In the genomic region with DNA sequence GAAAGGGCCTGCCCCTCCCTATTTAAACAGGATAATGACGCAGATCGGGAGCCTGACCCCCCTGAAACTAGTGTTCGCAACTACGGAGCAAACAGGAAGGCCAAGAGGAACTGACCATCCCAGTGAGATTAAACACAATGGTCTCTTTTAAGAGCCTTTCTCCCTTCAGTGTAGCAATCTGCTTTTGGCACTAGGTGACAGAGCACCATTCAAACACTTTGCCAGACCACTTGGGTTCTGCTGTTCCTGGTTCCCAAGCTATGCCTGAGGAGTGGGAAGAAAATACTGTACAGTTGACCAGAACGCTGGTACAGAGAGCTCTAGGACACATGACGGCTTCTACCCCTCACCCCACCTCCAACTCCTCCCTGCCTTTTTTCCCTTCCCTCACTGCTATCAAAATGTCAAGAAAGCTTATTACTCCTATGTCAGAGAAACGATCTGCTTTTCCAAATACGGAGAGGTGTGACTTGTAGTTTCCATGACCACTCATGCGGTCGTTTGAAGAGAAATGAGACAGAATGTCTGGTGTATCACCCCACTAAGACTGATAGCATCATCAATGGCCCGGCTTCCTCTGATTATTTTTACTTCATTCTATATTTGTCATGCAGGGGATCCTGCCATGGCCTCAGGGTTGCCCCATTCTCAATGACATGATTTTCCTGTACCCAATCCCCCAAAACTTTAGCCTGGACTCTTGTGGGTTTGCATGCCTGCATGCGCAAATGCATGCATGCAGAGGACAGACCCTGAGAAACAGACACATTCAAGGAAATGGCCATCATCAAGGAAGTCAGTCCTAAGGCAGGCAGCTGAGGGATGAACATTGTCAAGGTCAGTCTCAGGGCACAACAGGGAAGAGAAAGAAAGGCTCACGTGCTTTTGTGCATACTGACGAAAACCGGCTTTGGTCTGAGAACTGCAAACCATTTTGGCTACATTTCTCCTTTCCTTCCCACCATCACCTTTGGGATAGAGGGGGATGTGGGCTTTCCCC, we compare ENCODE assay signal across 10 cellular contexts. TPM values are rescaled to one million over a fixed set of nuclear protein-coding genes. Genes with fewer than 3 reads are reported as not detected.
A peak's percentile ranks its signal among the peaks of the same experiment; 100 is the strongest.
DNase-seq lines count a peak whose midpoint lies in the region; ATAC-seq and TF ChIP-seq lines count a peak whose summit lies in the region.
"Had no signal": no experiment of that assay in that cellular context is flagged by ENCODE, and none has a peak within 500 bp of the region (broad histone marks: within the 10 kb centered on the region; RNA-seq: fewer than 3 reads in every experiment).

No MANE protein-coding gene starts in this region.

- H3K36me3 Mint-ChIP-seq in natural killer cell treated with Interleukin-12 subunit alpha and Interleukin-12 subunit beta and Interleukin-15 and Interleukin-18, amount 100 ng/mL, for 72 hours, result peaks cover 31% of the 10 kb centered on the region

- H3K27me3 ChIP-seq in upper lobe of right lung, result no peaks in the 10 kb centered on the region

- ATAC-seq in natural killer cell treated with Interleukin-12 subunit alpha and Interleukin-12 subunit beta and Interleukin-15 and Interleukin-18, amount 100 ng/mL, for 72 hours, result no peak
- peak; percentile 77 for ATAC-seq in upper lobe of right lung

- peak; percentile 8 for TF ChIP-seq CTCF in fibroblast of pulmonary artery (IDR thresholded peaks at IDR 0.05; ENCODE audit: low read length, missing control alignments)
- no peak for TF ChIP-seq CTCF in upper lobe of right lung (IDR thresholded peaks at IDR 0.05)

- no peaks in the 10 kb centered on the region for H3K9me3 Mint-ChIP-seq in natural killer cell treated with Interleukin-12 subunit alpha and Interleukin-12 subunit beta and Interleukin-15 and Interleukin-18, amount 100 ng/mL, for 72 hours
- H3K9me3 Mint-ChIP-seq: CD4-positive, alpha-beta memory T cell had no signal

- peak overlapping the region; percentile 95 to 97 for H3K27ac Mint-ChIP-seq in natural killer cell treated with Interleukin-12 subunit alpha and Interleukin-12 subunit beta and Interleukin-15 and Interleukin-18, amount 100 ng/mL, for 72 hours

- H3K9me3 ChIP-seq in upper lobe of right lung, result no peaks in the 10 kb centered on the region

- H3K4me3 ChIP-seq in fibroblast of pulmonary artery (replicated peaks; ENCODE audit: low read depth, low read length) (no peak overlapping the region), upper lobe of right lung (no peak overlapping the region)

- H3K27me3 Mint-ChIP-seq in natural killer cell treated with Interleukin-12 subunit alpha and Interleukin-12 subunit beta and Interleukin-15 and Interleukin-18, amount 100 ng/mL, for 72 hours, result no peaks in the 10 kb centered on the region
- H3K27me3 Mint-ChIP-seq: CD4-positive, alpha-beta memory T cell had no signal

- peak overlapping the region; percentile 23 for H3K4me3 Mint-ChIP-seq in natural killer cell treated with Interleukin-12 subunit alpha and Interleukin-12 subunit beta and Interleukin-15 and Interleukin-18, amount 100 ng/mL, for 72 hours

- H3K27ac ChIP-seq in upper lobe of right lung, result peak overlapping the region; percentile 94

- in situ Hi-C loops in ACHN (cut with HindIII; ENCODE audit: low pct_ligation_motif_present, low pct_unique_long_range_greater_than_20kb, low sequenced_read_pairs), result no loop called here

- intact Hi-C loops in upper lobe of right lung (cut with DNase I), result no loop called here

- DNase-seq in stimulated activated CD4-positive, alpha-beta T cell treated with anti-CD3 and anti-CD28 coated beads, Interleukin-15, amount 100 ng/mL, for 24 hours, result peak; percentile 55
- no peak for DNase-seq in stimulated activated CD4-positive, alpha-beta T cell treated with anti-CD3 and anti-CD28 coated beads, Interleukin-4, amount 100 ng/mL, for 1 hour
- peak; percentile 94 for DNase-seq in fibroblast of pulmonary artery (ENCODE audit: low read depth)
- DNase-seq in natural killer cell treated with Interleukin-12 subunit alpha and Interleukin-12 subunit beta and Interleukin-15 and Interleukin-18, amount 100 ng/mL, for 72 hours (ENCODE audit: low spot score), result no peak
- no peak for DNase-seq in upper lobe of right lung
- DNase-seq in RPMI8226, result no peak
- no peak for DNase-seq in ACHN
- no peak for DNase-seq in NCI-H446 treated with DMSO at 0.1 percent for 48 hours (lab: John Stamatoyannopoulos, UW)
- DNase-seq: CD4-positive, alpha-beta memory T cell; NCI-H2081 treated with DMSO at 0.1 percent for 48 hours had no signal

- peaks cover 12% of the 10 kb centered on the region for H3K36me3 ChIP-seq in upper lobe of right lung

- peaks cover 100% of the 10 kb centered on the region for H3K4me1 ChIP-seq in upper lobe of right lung

- peaks cover 85 to 90% of the 10 kb centered on the region in 2 donors for H3K4me1 Mint-ChIP-seq in natural killer cell treated with Interleukin-12 subunit alpha and Interleukin-12 subunit beta and Interleukin-15 and Interleukin-18, amount 100 ng/mL, for 72 hours (ENCODE audit: low read depth in 2 of 2)

RNA-seq across cellular contexts. Expression of gene NEDD9, which starts 13.3 kb away (rescaled TPM):
- total RNA-seq in natural killer cell treated with Interleukin-12 subunit alpha and Interleukin-12 subunit beta and Interleukin-15 and Interleukin-18, amount 100 ng/mL, for 72 hours, result 10 to 100 TPM; 59.9 to 81.3 TPM
- 194 TPM for total RNA-seq in upper lobe of right lung

Comparison
In these comparisons a context has a peak if more than half of its experiments do, and no peak if none do; other contexts are left out.
1. DNase-seq: peak in stimulated activated CD4-positive, alpha-beta T cell treated with anti-CD3 and anti-CD28 coated beads, Interleukin-15, amount 100 ng/mL, for 24 hours (single experiment) and fibroblast of pulmonary artery (single experiment); none in stimulated activated CD4-positive, alpha-beta T cell treated with anti-CD3 and anti-CD28 coated beads, Interleukin-4, amount 100 ng/mL, for 1 hour (single experiment), natural killer cell treated with Interleukin-12 subunit alpha and Interleukin-12 subunit beta and Interleukin-15 and Interleukin-18, amount 100 ng/mL, for 72 hours (single experiment), upper lobe of right lung (single experiment), RPMI8226 (single experiment), ACHN (single experiment) and NCI-H446 treated with DMSO at 0.1 percent for 48 hours (single experiment).